20 cellular contexts compared by ENCODE assay signal in the genomic region with DNA sequence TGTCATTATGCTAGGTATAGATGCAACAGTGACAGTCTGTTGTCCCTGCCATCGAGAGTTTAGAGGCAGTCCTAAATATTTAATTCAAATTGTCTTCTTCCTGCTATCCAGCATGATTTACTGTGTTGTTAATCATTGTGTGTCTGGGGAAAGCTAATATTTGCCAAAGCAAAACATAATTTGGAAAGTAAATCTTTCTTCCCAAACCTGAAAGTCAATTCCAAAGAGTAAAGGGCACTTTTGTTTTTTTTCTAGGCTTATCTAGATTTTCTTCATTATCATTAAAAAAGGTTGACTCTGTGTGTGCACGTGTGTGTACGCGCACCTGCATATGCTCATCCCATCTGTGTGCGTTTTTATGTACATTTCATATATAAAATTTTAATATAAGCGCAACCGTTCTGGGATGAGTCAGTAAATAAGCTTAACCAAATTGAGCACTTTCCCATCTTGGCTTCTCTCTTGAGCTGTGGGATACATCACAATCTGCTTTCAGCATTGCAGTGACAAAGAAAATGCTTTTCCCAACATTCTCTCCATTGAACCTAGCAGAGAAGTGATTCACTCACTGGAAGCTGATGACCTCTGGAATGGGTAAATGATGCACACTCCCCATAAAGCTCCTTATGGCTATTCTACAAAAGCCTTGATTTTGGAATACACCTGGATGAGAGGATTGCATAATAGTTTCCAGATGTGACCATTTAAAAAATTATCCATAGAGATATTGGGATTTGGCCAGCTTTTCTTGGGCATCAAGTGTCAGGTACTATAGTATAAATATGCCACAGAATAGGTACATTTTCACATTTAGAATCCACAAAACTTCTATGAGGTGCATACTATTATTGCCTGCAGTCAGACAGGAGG.
"Had no signal": no experiment of that assay in that cellular context is flagged by ENCODE, and none has a peak within 500 bp of the region (broad histone marks: within the 10 kb centered on the region; RNA-seq: fewer than 3 reads in every experiment).

No MANE protein-coding gene starts in this region.

- H3K27me3 Mint-ChIP-seq: activated naive CD4-positive, alpha-beta T cell treated with anti-CD3 and anti-CD28 coated beads, Interleukin-2, amount 10 ng/mL, durations not matched to agents 7 days and 5 days; central memory CD8-positive, alpha-beta T cell had no signal

- H3K9me3 ChIP-seq: ascending aorta, colonic mucosa, tibial artery had no signal

- H3K4me3 Mint-ChIP-seq: activated CD8-positive, alpha-beta T cell treated with anti-CD3 and anti-CD28 coated beads, Interleukin-2, amount 10 ng/mL, durations not matched to agents 7 days and 5 days; activated naive CD4-positive, alpha-beta T cell treated with anti-CD3 and anti-CD28 coated beads, Interleukin-2, amount 10 ng/mL, durations not matched to agents 7 days and 5 days; activated T-cell treated with anti-CD3 and anti-CD28 coated beads, Interleukin-2, amount 50 U/mL, for 4 hours; central memory CD8-positive, alpha-beta T cell; mesothelial cell of epicardium; nephron had no signal

- H3K27ac ChIP-seq: ascending aorta, colonic mucosa, foreskin keratinocyte, tibial artery had no signal

- H3K4me3 ChIP-seq: ascending aorta, colonic mucosa, lung, tibial artery had no signal

- H3K36me3 ChIP-seq: ascending aorta, colonic mucosa, tibial artery had no signal

- H3K9me3 Mint-ChIP-seq: activated naive CD4-positive, alpha-beta T cell treated with anti-CD3 and anti-CD28 coated beads, Interleukin-2, amount 10 ng/mL, durations not matched to agents 7 days and 5 days; nephron had no signal

- H3K27ac Mint-ChIP-seq: activated CD8-positive, alpha-beta T cell treated with anti-CD3 and anti-CD28 coated beads, Interleukin-2, amount 10 ng/mL, durations not matched to agents 7 days and 5 days; activated naive CD4-positive, alpha-beta T cell treated with anti-CD3 and anti-CD28 coated beads, Interleukin-2, amount 10 ng/mL, durations not matched to agents 7 days and 5 days; mesothelial cell of epicardium; nephron had no signal

- H3K4me1 Mint-ChIP-seq: activated naive CD4-positive, alpha-beta T cell treated with anti-CD3 and anti-CD28 coated beads, Interleukin-2, amount 10 ng/mL, durations not matched to agents 7 days and 5 days; central memory CD8-positive, alpha-beta T cell; mesothelial cell of epicardium; nephron had no signal

- H3K36me3 Mint-ChIP-seq: activated naive CD4-positive, alpha-beta T cell treated with anti-CD3 and anti-CD28 coated beads, Interleukin-2, amount 10 ng/mL, durations not matched to agents 7 days and 5 days; mesothelial cell of epicardium had no signal

- H3K27me3 ChIP-seq: ascending aorta, colonic mucosa, foreskin keratinocyte, tibial artery had no signal

- H3K4me1 ChIP-seq: ascending aorta, colonic mucosa, foreskin keratinocyte, tibial artery had no signal

- ATAC-seq: activated CD8-positive, alpha-beta T cell treated with anti-CD3 and anti-CD28 coated beads, Interleukin-2, amount 10 ng/mL, durations not matched to agents 7 days and 5 days; activated T-cell treated with anti-CD3 and anti-CD28 coated beads, Interleukin-2, amount 50 U/mL, for 4 hours; foreskin keratinocyte; left colon; stimulated activated naive CD8-positive, alpha-beta T cell treated with anti-CD3 and anti-CD28 coated beads, Interleukin-15, Interleukin-2, amounts not matched to agents 100 U/mL and 50 U/mL, for 24 hours had no signal

- DNase-seq: activated CD4-positive, alpha-beta T cell treated with anti-CD3 and anti-CD28 coated beads for 48 hours; activated CD4-positive, CD25-positive, alpha-beta regulatory T cell; activated CD8-positive, alpha-beta T cell treated with anti-CD3 and anti-CD28 coated beads, Interleukin-2, amount 10 ng/mL, durations not matched to agents 7 days and 5 days; activated effector memory CD4-positive, alpha-beta T cell treated with Interleukin-2 at 50 U/mL for 16 hours; activated naive CD4-positive, alpha-beta T cell treated with anti-CD3 and anti-CD28 coated beads, Interleukin-2, amount 10 ng/mL, durations not matched to agents 7 days and 5 days; activated T-cell treated with anti-CD3 and anti-CD28 coated beads, Interleukin-2, amount 50 U/mL, for 4 hours; colonic mucosa; foreskin keratinocyte; hippocampal formation; islet precursor cell; left colon; posterior cingulate gyrus; stimulated activated naive CD8-positive, alpha-beta T cell treated with anti-CD3 and anti-CD28 coated beads, Interleukin-15, Interleukin-2, amounts not matched to agents 100 U/mL and 50 U/mL, for 24 hours; substantia nigra; tibial artery had no signal
